In genomic region chr7:26284477-26284876, GRCh38 we compare ENCODE assay signal across 16 cellular contexts. TPM values are rescaled to one million over a fixed set of nuclear protein-coding genes. Genes with fewer than 3 reads are reported as not detected.
A peak's percentile ranks its signal among the peaks of the same experiment; 100 is the strongest.
DNase-seq lines count a peak whose midpoint lies in the region; ATAC-seq and TF ChIP-seq lines count a peak whose summit lies in the region.
"Had no signal": no experiment of that assay in that cellular context is flagged by ENCODE, and none has a peak within 500 bp of the region (broad histone marks: within the 10 kb centered on the region; RNA-seq: fewer than 3 reads in every experiment).

No MANE protein-coding gene starts in this region.

- ATAC-seq in esophagus mucosa (peak; percentile 24), HG02885 (IDR thresholded peaks at IDR 0.05; ENCODE audit: poor library complexity, unreplicated experiment) (no peak)

- POLR2A ChIA-PET in MCF 10A (lab: Yijun Ruan, JAX) = interaction anchor here (0.5 to 1.9 kb wide), 14 partner anchors 9 to 428 kb away, joined by 3 to 13 read pairs (median 4); partner anchors contain the start of genes CBX3 and HNRNPA2B1

- TF ChIP-seq CTCF in MCF 10A (IDR thresholded peaks at IDR 0.05; ENCODE audit: unreplicated experiment) (no peak), mammary epithelial cell (conservative IDR thresholded peaks at IDR 0.05 in 1 of 2, IDR thresholded peaks at IDR 0.05 in 1 of 2; ENCODE audit: extremely low read depth in 1 of 2, insufficient read depth in 1 of 2, low read depth in 1 of 2, low read length in 2 of 2) (no peak)

- dilution Hi-C loops in mammary epithelial cell (cut with HindIII; ENCODE audit: low sequenced_read_pairs) = no loop called here

- no peak overlapping the region for H3K27ac Mint-ChIP-seq in MCF 10A (ENCODE audit: low read depth, unreplicated experiment)
- H3K27ac Mint-ChIP-seq: CD14-positive monocyte; CD4-positive, alpha-beta memory T cell had no signal

- H3K36me3 ChIP-seq in mammary epithelial cell (ENCODE audit: insufficient read depth, low read length) = no peaks in the 10 kb centered on the region
- H3K36me3 ChIP-seq: BLaER1 had no signal

- no peaks in the 10 kb centered on the region for H3K4me1 ChIP-seq in mammary epithelial cell (ENCODE audit: insufficient read depth, low read length)
- H3K4me1 ChIP-seq: BLaER1 had no signal

- H3K27me3 ChIP-seq in mammary epithelial cell (ENCODE audit: insufficient read depth, low read length) = no peaks in the 10 kb centered on the region
- H3K27me3 ChIP-seq: BLaER1 had no signal

- DNase-seq in MCF 10A (ENCODE audit: unreplicated experiment) (peak; percentile 56), mammary epithelial cell (no peak), NCI-H226 (peak; percentile 37), kidney tubule cell (ENCODE audit: low spot score) (no peak), activated gamma-delta T cell (lab: John Stamatoyannopoulos, UW) (no peak)
- DNase-seq: DMS79 treated with DMSO at 0.1 percent for 48 hours, GF-D8, GOT3, H7 had no signal

- no peak overlapping the region for H3K4me3 ChIP-seq in mammary epithelial cell (replicated peaks in 1 of 3; ENCODE audit: insufficient read depth in 1 of 3, low read depth in 2 of 3, low read length in 3 of 3)
- H3K4me3 ChIP-seq: BLaER1 had no signal

- H3K36me3 Mint-ChIP-seq in MCF 10A (ENCODE audit: insufficient read depth, unreplicated experiment) = no peaks in the 10 kb centered on the region
- H3K36me3 Mint-ChIP-seq: CD14-positive monocyte; CD4-positive, alpha-beta memory T cell had no signal

- H4K20me1 ChIP-seq in mammary epithelial cell (ENCODE audit: insufficient read depth, low read length) = no peaks in the 10 kb centered on the region
- H4K20me1 ChIP-seq: BLaER1 had no signal

- H3K4me3 Mint-ChIP-seq in MCF 10A (ENCODE audit: unreplicated experiment) = no peak overlapping the region
- H3K4me3 Mint-ChIP-seq: CD14-positive monocyte; CD4-positive, alpha-beta memory T cell had no signal

- no peaks in the 10 kb centered on the region for H3K27me3 Mint-ChIP-seq in MCF 10A (ENCODE audit: insufficient read depth, unreplicated experiment)
- H3K27me3 Mint-ChIP-seq: CD4-positive, alpha-beta memory T cell had no signal

- H3K9me3 Mint-ChIP-seq in MCF 10A (ENCODE audit: unreplicated experiment) = no peaks in the 10 kb centered on the region
- H3K9me3 Mint-ChIP-seq: CD4-positive, alpha-beta memory T cell had no signal

- no TSS peak for BruUV-seq in MCF 10A (replicated peaks; lab: Mats Ljungman, UMichigan)
- BruUV-seq in mammary epithelial cell (replicated peaks; lab: Mats Ljungman, UMichigan) = no TSS peak

- H2AFZ ChIP-seq in mammary epithelial cell (ENCODE audit: low read depth, low read length) = no peak overlapping the region

- H3K79me2 ChIP-seq in mammary epithelial cell (ENCODE audit: insufficient read depth, low read length) = no peaks in the 10 kb centered on the region

- no peaks in the 10 kb centered on the region for H3K4me1 Mint-ChIP-seq in MCF 10A (ENCODE audit: insufficient read depth, unreplicated experiment)

- CTCF ChIA-PET in MCF 10A (lab: Yijun Ruan, JAX) (interaction anchor here (0.6 to 2.3 kb wide), 18 partner anchors 9 to 426 kb away, joined by 3 to 19 read pairs (median 5); no protein-coding TSS in a partner anchor), mammary epithelial cell (lab: Charles Lee; ENCODE audit: low non-redundant PET) (no interaction called here)

- no peak overlapping the region for H3K9ac ChIP-seq in mammary epithelial cell (ENCODE audit: insufficient read depth, low read length)
- H3K9ac ChIP-seq: BLaER1 had no signal

- no peak overlapping the region for H3K27ac ChIP-seq in mammary epithelial cell (ENCODE audit: insufficient read depth, low read depth, low read length)
- H3K27ac ChIP-seq: BLaER1 had no signal

- in situ Hi-C loops in mammary epithelial cell (cut with MboI; ENCODE audit: low sequenced_read_pairs in 2 of 2) = no loop called here

- H3K4me2 ChIP-seq in mammary epithelial cell (ENCODE audit: insufficient read depth, low read depth, low read length) = no peak overlapping the region
- H3K4me2 ChIP-seq: BLaER1 had no signal

- intact Hi-C loops in MCF 10A (cut with micrococcal nuclease) = loop anchor here (2.0 kb wide), 2 partner anchors 86 to 194 kb away; no protein-coding TSS in a partner anchor
- intact Hi-C loops in mammary epithelial cell (cut with micrococcal nuclease) = no loop called here

- 97% methylated on average over 3 of the region's 3 CpGs for WGBS in mammary epithelial cell (ENCODE audit: low coverage, missing lambda C conversion rate)

- H3K9me3 ChIP-seq in mammary epithelial cell (replicated peaks; ENCODE audit: insufficient read depth, low read length) = no peaks in the 10 kb centered on the region
- H3K9me3 ChIP-seq: BLaER1 had no signal

RNA-seq across cellular contexts. Expression of gene SNX10, which starts 7.2 kb away (rescaled TPM):
- total RNA-seq in MCF 10A (2022) = 7.1 and 8.0 TPM in 2 replicates
- 10 to 100 TPM in 1 of 2 donors, 1 to 10 TPM in 1; 6.0 to 13.0 TPM for total RNA-seq in mammary epithelial cell
- polyA plus RNA-seq in mammary epithelial cell = 11.4 TPM
- polyA minus RNA-seq in mammary epithelial cell = 4.5 TPM
- total RNA-seq in esophagus mucosa = 2.1 TPM
- total RNA-seq: HT-29 had no signal
- polyA plus RNA-seq: AG04450 had no signal

Comparison
In these comparisons a context has a peak if more than half of its experiments do, and no peak if none do; other contexts are left out.
1. DNase-seq: peak in MCF 10A (single experiment) and NCI-H226 (single experiment); none in mammary epithelial cell (single experiment), kidney tubule cell (single experiment) and activated gamma-delta T cell (single experiment).